In the genomic region with DNA sequence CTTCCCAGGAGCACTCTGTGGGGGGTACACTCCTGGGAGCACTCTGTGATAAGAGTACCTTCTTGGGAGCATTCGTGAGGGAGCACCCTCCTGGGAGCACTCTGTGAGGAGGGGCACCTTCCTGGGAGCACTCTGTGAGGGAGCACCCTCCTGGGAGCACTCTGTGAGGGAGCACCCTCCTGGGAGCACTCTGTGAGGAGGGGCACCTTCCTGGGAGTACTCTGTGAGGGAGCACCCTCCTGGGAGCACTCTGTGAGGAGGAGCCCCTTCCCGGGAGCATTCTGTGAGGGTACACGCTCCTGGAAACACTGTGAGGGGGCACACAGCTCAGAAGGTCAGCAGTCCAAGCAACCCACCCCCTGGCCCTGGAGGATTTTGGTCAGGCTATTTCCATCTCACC, we compare ENCODE assay signal across 10 cellular contexts. TPM values are rescaled to one million over a fixed set of nuclear protein-coding genes. Genes with fewer than 3 reads are reported as not detected.
"Had no signal": no experiment of that assay in that cellular context is flagged by ENCODE, and none has a peak within 500 bp of the region (broad histone marks: within the 10 kb centered on the region; RNA-seq: fewer than 3 reads in every experiment).

No MANE protein-coding gene starts in this region.

- H3K4me3 ChIP-seq: GM23248, HAP-1 had no signal

- H3K27ac ChIP-seq: GM23248 had no signal

- H3K9ac ChIP-seq: GM23248 had no signal

- H3K4me1 ChIP-seq: HAP-1 had no signal

- FAIRE-seq: HTR-8/SVneo had no signal

- H3K27ac Mint-ChIP-seq: HFFc6, IgD-negative memory B cell had no signal

- DNase-seq: GM23248, GOT3, H7, HFFc6, Kasumi-1, KG1 had no signal

- H3K36me3 ChIP-seq: HAP-1 had no signal

- H3K4me1 Mint-ChIP-seq: IgD-negative memory B cell had no signal

- H3K36me3 Mint-ChIP-seq: IgD-negative memory B cell had no signal

- H2AFZ ChIP-seq: GM23248 had no signal

- H3K4me3 Mint-ChIP-seq: HFFc6, IgD-negative memory B cell had no signal

- H3K9me3 Mint-ChIP-seq: HFFc6, IgD-negative memory B cell had no signal

- H3K9me3 ChIP-seq: HAP-1 had no signal

RNA-seq across cellular contexts. Expression of a gene that starts 22.6 kb away (rescaled TPM):
- total RNA-seq: GM23248, H7, HT-29 had no signal
- polyA plus RNA-seq: GM23248, IgD-negative memory B cell had no signal

RNA-seq across cellular contexts. Expression of a gene that starts 30.8 kb away (rescaled TPM):
- total RNA-seq: GM23248, HFFc6, HT-29 had no signal
- polyA plus RNA-seq: GM23248, IgD-negative memory B cell had no signal
